Comparison of ENCODE assay signal across 11 cellular contexts in genomic region chr18:28147674-28148171, GRCh38. TPM values are rescaled to one million over a fixed set of nuclear protein-coding genes. Genes with fewer than 3 reads are reported as not detected.
DNase-seq lines count a peak whose midpoint lies in the region; ATAC-seq and TF ChIP-seq lines count a peak whose summit lies in the region.
"Had no signal": no experiment of that assay in that cellular context is flagged by ENCODE, and none has a peak within 500 bp of the region (broad histone marks: within the 10 kb centered on the region; RNA-seq: fewer than 3 reads in every experiment).

No MANE protein-coding gene starts in this region.

- no peak for TF ChIP-seq CTCF in smooth muscle cell (IDR thresholded peaks at IDR 0.05; ENCODE audit: borderline replicate concordance, insufficient read depth, poor library complexity, severe bottlenecking)
- no peak for TF ChIP-seq CTCF in GM13976 (IDR thresholded peaks at IDR 0.05; ENCODE audit: borderline replicate concordance, control extremely low read depth, extremely low read depth, insufficient read depth, missing control alignments)

- no peak overlapping the region for H3K4me3 Mint-ChIP-seq in activated CD4-positive, alpha-beta T cell treated with anti-CD3 and anti-CD28 coated beads for 36 hours

- in situ Hi-C loops in GM13976 (cut with MboI; ENCODE audit: low sequenced_read_pairs, unreplicated experiment) = no loop called here

- no peaks in the 10 kb centered on the region for H3K4me1 Mint-ChIP-seq in activated CD4-positive, alpha-beta T cell treated with anti-CD3 and anti-CD28 coated beads for 36 hours

- CTCF ChIA-PET in activated CD4-positive, alpha-beta T cell treated with anti-CD3 and anti-CD28 coated beads for 36 hours (lab: Charles Lee) = no interaction called here

- no peak overlapping the region for H3K9ac ChIP-seq in smooth muscle cell (ENCODE audit: low read depth)

- peaks cover 44% of the 10 kb centered on the region for H3K4me1 ChIP-seq in smooth muscle cell (ENCODE audit: low read depth)

- peaks cover 3% of the 10 kb centered on the region for H3F3A ChIP-seq in smooth muscle cell (ENCODE audit: low read depth)

- ATAC-seq in left cardiac atrium (peak; percentile 55 to 67), left ventricle myocardium superior (no peak)
- ATAC-seq in activated CD4-positive, CD25-positive, alpha-beta regulatory T cell treated with anti-CD3 and anti-CD28 coated beads, Interleukin-2, amount 50 U/mL, for 24 hours = no peak
- ATAC-seq in activated CD4-positive, alpha-beta T cell treated with anti-CD3 and anti-CD28 coated beads for 36 hours = no peak

- H3K36me3 ChIP-seq in smooth muscle cell (ENCODE audit: low read depth) = no peaks in the 10 kb centered on the region

- H3K27me3 ChIP-seq in smooth muscle cell (ENCODE audit: low read depth) = no peaks in the 10 kb centered on the region

- no peaks in the 10 kb centered on the region for H3K36me3 Mint-ChIP-seq in activated CD4-positive, alpha-beta T cell treated with anti-CD3 and anti-CD28 coated beads for 36 hours (ENCODE audit: low read depth)

- WGBS in smooth muscle cell (ENCODE audit: low lambda C conversion rate) = 29% methylated on average over 5 of the region's 5 CpGs

- H3K4me3 ChIP-seq in smooth muscle cell = no peak overlapping the region

- no peaks in the 10 kb centered on the region for H3K9me3 Mint-ChIP-seq in activated CD4-positive, alpha-beta T cell treated with anti-CD3 and anti-CD28 coated beads for 36 hours (ENCODE audit: low read depth)

- H3K9me3 ChIP-seq in smooth muscle cell (replicated peaks; ENCODE audit: low read depth) = no peaks in the 10 kb centered on the region

- peaks cover 40% of the 10 kb centered on the region for H4K20me1 ChIP-seq in smooth muscle cell (ENCODE audit: low read depth)

- no peaks in the 10 kb centered on the region for H3K27me3 Mint-ChIP-seq in activated CD4-positive, alpha-beta T cell treated with anti-CD3 and anti-CD28 coated beads for 36 hours

- peaks cover 86% of the 10 kb centered on the region for H3K79me2 ChIP-seq in smooth muscle cell (ENCODE audit: low read depth)

- no peak overlapping the region for H2AFZ ChIP-seq in smooth muscle cell (ENCODE audit: low read depth)

- POLR2A ChIA-PET in activated CD4-positive, alpha-beta T cell treated with anti-CD3 and anti-CD28 coated beads for 36 hours (lab: Charles Lee) = no interaction called here

- no peak overlapping the region for H3K27ac Mint-ChIP-seq in activated CD4-positive, alpha-beta T cell treated with anti-CD3 and anti-CD28 coated beads for 36 hours

- intact Hi-C loops in left cardiac atrium (cut with DNase I) (no loop called here), left ventricle myocardium superior (cut with micrococcal nuclease) (no loop called here)
- intact Hi-C loops in activated CD4-positive, alpha-beta T cell treated with anti-CD3 and anti-CD28 coated beads for 36 hours (cut with DNase I, micrococcal nuclease) = no loop called here

- H3K27ac ChIP-seq in smooth muscle cell (ENCODE audit: low read depth) = peak overlapping the region; percentile 64
- H3K27ac ChIP-seq: VCaP had no signal

- peak overlapping the region; percentile 64 for H3K4me2 ChIP-seq in smooth muscle cell

- no peak for DNase-seq in left cardiac atrium
- no peak for DNase-seq in left ventricle myocardium superior
- DNase-seq in SKM-1 (lab: John Stamatoyannopoulos, UW; ENCODE audit: unreplicated experiment) = peak; percentile 11
- DNase-seq in fibroblast of the conjunctiva (ENCODE audit: low read depth) = peak; percentile 13
- DNase-seq in smooth muscle cell (lab: John Stamatoyannopoulos, UW; ENCODE audit: unreplicated experiment) = no peak
- no peak for DNase-seq in activated CD4-positive, alpha-beta T cell treated with anti-CD3 and anti-CD28 coated beads for 36 hours
- DNase-seq in GM13976 (ENCODE audit: low spot score) = no peak
- DNase-seq: NCI-H1930, RPMI8226 had no signal

RNA-seq across cellular contexts. Expression of gene CDH2, which starts 29.2 kb away (rescaled TPM):
- total RNA-seq in left cardiac atrium (100 to 1,000 TPM; 110 to 178 TPM), left ventricle myocardium superior (321 TPM), smooth muscle cell (239 and 251 TPM in 2 replicates)
- 132 and 169 TPM in 2 replicates for polyA plus RNA-seq in smooth muscle cell
- not detected for total RNA-seq in activated CD4-positive, alpha-beta T cell treated with anti-CD3 and anti-CD28 coated beads for 36 hours

Comparison
In these comparisons a context has a peak if more than half of its experiments do, and no peak if none do; other contexts are left out.
1. ATAC-seq: peak in left cardiac atrium (2 of 2); none in left ventricle myocardium superior (single experiment), activated CD4-positive, CD25-positive, alpha-beta regulatory T cell treated with anti-CD3 and anti-CD28 coated beads, Interleukin-2, amount 50 U/mL, for 24 hours (0 of 2) and activated CD4-positive, alpha-beta T cell treated with anti-CD3 and anti-CD28 coated beads for 36 hours (single experiment).
2. DNase-seq: peak in SKM-1 (single experiment) and fibroblast of the conjunctiva (single experiment); none in left cardiac atrium (single experiment), left ventricle myocardium superior (single experiment), smooth muscle cell (single experiment), activated CD4-positive, alpha-beta T cell treated with anti-CD3 and anti-CD28 coated beads for 36 hours (single experiment) and GM13976 (single experiment).
3. RNA of gene CDH2, which starts 29.2 kb away (total RNA-seq): 321 TPM in left ventricle myocardium superior (single experiment), 239 to 251 TPM in smooth muscle cell and 110 to 178 TPM in left cardiac atrium; not detected in activated CD4-positive, alpha-beta T cell treated with anti-CD3 and anti-CD28 coated beads for 36 hours; every median in the first group is over 100 times any median in the second.